In genomic region chr5:116340799-116341198, GRCh38 we compare ENCODE assay signal across 24 cellular contexts.
DNase-seq lines count a peak whose midpoint lies in the region; ATAC-seq, FAIRE-seq and TF ChIP-seq lines count a peak whose summit lies in the region.
"Had no signal": no experiment of that assay in that cellular context is flagged by ENCODE, and none has a peak within 500 bp of the region (broad histone marks: within the 10 kb centered on the region; RNA-seq: fewer than 3 reads in every experiment).

No MANE protein-coding gene starts in this region.

- no peak overlapping the region for H3K14ac ChIP-seq in trophoblast cell (ENCODE audit: low read length)

- H3K36me3 Mint-ChIP-seq in type B pancreatic cell, result peaks cover 5% of the 10 kb centered on the region

- no peak overlapping the region for H3K18ac ChIP-seq in trophoblast cell (ENCODE audit: low read length)

- no peaks in the 10 kb centered on the region for H3K79me2 ChIP-seq in trophoblast cell (ENCODE audit: control insufficient read depth, insufficient read depth, low read length, poor library complexity)

- H2AK5ac ChIP-seq in trophoblast cell (ENCODE audit: low read length), result no peak overlapping the region

- no peak overlapping the region for H4K8ac ChIP-seq in trophoblast cell (ENCODE audit: low read depth, low read length)

- no peaks in the 10 kb centered on the region for H3K79me1 ChIP-seq in trophoblast cell (ENCODE audit: low read length)

- no peak overlapping the region for H2BK5ac ChIP-seq in trophoblast cell (ENCODE audit: low read depth, low read length, poor library complexity)

- no peak for TF ChIP-seq POLR2A in GM12891 (IDR thresholded peaks at IDR 0.05; ENCODE audit: low read depth, low read length)

- H3K23ac ChIP-seq in trophoblast cell (ENCODE audit: low read length), result no peak overlapping the region

- H2BK120ac ChIP-seq in trophoblast cell (ENCODE audit: insufficient read depth, low read length, poor library complexity), result no peak overlapping the region

- H3K9me3 ChIP-seq in trophoblast cell (ENCODE audit: insufficient read depth, low read depth, low read length), result no peaks in the 10 kb centered on the region

- no peak overlapping the region for H4K12ac ChIP-seq in trophoblast cell (ENCODE audit: low read depth, low read length)

- no peaks in the 10 kb centered on the region for H3K27me3 Mint-ChIP-seq in type B pancreatic cell
- H3K27me3 Mint-ChIP-seq: activated B cell treated with CpG ODN at 0.5 μM for 24 hours had no signal

- no peak overlapping the region for H3K9ac ChIP-seq in trophoblast cell (ENCODE audit: low read length)
- H3K9ac ChIP-seq: BLaER1, neural progenitor cell had no signal

- WGBS in trophoblast cell (ENCODE audit: extremely low coverage, insufficient coverage, insufficient read length), result no CpG with 5 or more reads among the region's 2 CpGs

- peaks cover 9% of the 10 kb centered on the region for H3K9me3 Mint-ChIP-seq in type B pancreatic cell

- no peak overlapping the region for H3K27ac Mint-ChIP-seq in type B pancreatic cell
- H3K27ac Mint-ChIP-seq: activated B cell treated with CpG ODN at 0.5 μM for 24 hours; activated CD8-positive, alpha-beta T cell treated with anti-CD3 and anti-CD28 coated beads, Interleukin-2, amount 10 ng/mL, durations not matched to agents 7 days and 5 days; activated T-helper 1 cell treated with anti-CD3 and anti-CD28 coated beads, Interleukin-12 subunit alpha, Interleukin-12 subunit beta, Interleukin-2, Interleukin-4 antibody, amounts not matched to agents 30 ng/mL and 10 ng/mL and 1 ng/mL, durations not matched to agents 14 hours and 24 hours and 36 hours; neural progenitor cell; T-helper 1 cell treated with Interleukin-12 subunit alpha and Interleukin-12 subunit beta and Interleukin-4 antibody, amounts not matched to agents 30 μg/mL and 1 μg/mL, for 36 hours had no signal

- FAIRE-seq in GM12891 (lab: Jason Lieb, UNC) (no peak), GM19239 (lab: Jason Lieb, UNC) (peak; percentile 23)
- FAIRE-seq: A204.1, bronchial epithelial cell had no signal

- H4K91ac ChIP-seq in trophoblast cell (ENCODE audit: low read depth, low read length), result no peak overlapping the region

- H3K27ac ChIP-seq in trophoblast cell (ENCODE audit: low read depth, low read length), result no peak overlapping the region
- H3K27ac ChIP-seq: BLaER1, neural progenitor cell, transverse colon had no signal

- no peaks in the 10 kb centered on the region for H3K4me1 ChIP-seq in trophoblast cell (ENCODE audit: control insufficient read depth in 1 of 2, insufficient read depth in 2 of 2, low read length in 2 of 2)
- H3K4me1 ChIP-seq: transverse colon had no signal

- no peak overlapping the region for H2AFZ ChIP-seq in trophoblast cell (ENCODE audit: insufficient read depth, low read length, poor library complexity)
- H2AFZ ChIP-seq: neural progenitor cell had no signal

- no peak overlapping the region for H2BK12ac ChIP-seq in trophoblast cell (ENCODE audit: low read length)

- no peak overlapping the region for H3K4me3 Mint-ChIP-seq in type B pancreatic cell
- H3K4me3 Mint-ChIP-seq: activated B cell treated with CpG ODN at 0.5 μM for 24 hours; activated CD8-positive, alpha-beta T cell treated with anti-CD3 and anti-CD28 coated beads, Interleukin-2, amount 10 ng/mL, durations not matched to agents 7 days and 5 days; activated T-helper 1 cell treated with anti-CD3 and anti-CD28 coated beads, Interleukin-12 subunit alpha, Interleukin-12 subunit beta, Interleukin-2, Interleukin-4 antibody, amounts not matched to agents 30 ng/mL and 10 ng/mL and 1 ng/mL, durations not matched to agents 14 hours and 24 hours and 36 hours; neural progenitor cell; T-helper 1 cell treated with Interleukin-12 subunit alpha and Interleukin-12 subunit beta and Interleukin-4 antibody, amounts not matched to agents 30 μg/mL and 1 μg/mL, for 36 hours had no signal

- H3K4me2 ChIP-seq in trophoblast cell (ENCODE audit: low read length), result no peak overlapping the region
- H3K4me2 ChIP-seq: BLaER1, neural progenitor cell had no signal

- H3K4me1 Mint-ChIP-seq in type B pancreatic cell (ENCODE audit: unreplicated experiment), result no peaks in the 10 kb centered on the region
- H3K4me1 Mint-ChIP-seq: activated B cell treated with CpG ODN at 0.5 μM for 24 hours, neural progenitor cell had no signal

- no peak for TF ChIP-seq CTCF in type B pancreatic cell (conservative IDR thresholded peaks at IDR 0.05)

- no peaks in the 10 kb centered on the region for H3K36me3 ChIP-seq in trophoblast cell (ENCODE audit: control insufficient read depth in 1 of 2, insufficient read depth in 2 of 2, low read length in 2 of 2)
- H3K36me3 ChIP-seq: BLaER1, neural progenitor cell, transverse colon had no signal

- peak; percentile 54 for ATAC-seq in HG02571 (IDR thresholded peaks at IDR 0.05; ENCODE audit: unreplicated experiment)
- peak; percentile 77 for ATAC-seq in HG03342 (IDR thresholded peaks at IDR 0.05; ENCODE audit: unreplicated experiment)
- ATAC-seq: activated CD8-positive, alpha-beta T cell treated with anti-CD3 and anti-CD28 coated beads, Interleukin-2, amount 10 ng/mL, durations not matched to agents 7 days and 5 days had no signal

- DNase-seq in GM12891 (ENCODE audit: insufficient read length, low spot score) (no peak), GM19239 (ENCODE audit: insufficient read length, low spot score) (no peak), NCI-H128 (lab: John Stamatoyannopoulos, UW; ENCODE audit: unreplicated experiment) (no peak), NCI-H526 treated with DMSO at 0.1 percent for 48 hours (lab: John Stamatoyannopoulos, UW) (no peak), trophoblast cell (no peak), type B pancreatic cell (ENCODE audit: extremely low spot score, unreplicated experiment) (no peak)
- DNase-seq: activated B cell treated with CpG ODN at 0.5 μM for 24 hours; activated CD8-positive, alpha-beta T cell treated with anti-CD3 and anti-CD28 coated beads, Interleukin-2, amount 10 ng/mL, durations not matched to agents 7 days and 5 days; dermis blood vessel endothelial cell; GDM1; NCI-H1694; NCI-H446; SHP77 treated with DMSO at 0.1 percent for 48 hours; stimulated activated CD4-positive, alpha-beta T cell treated with anti-CD3 and anti-CD28 coated beads, Interleukin-12 subunit alpha, Interleukin-12 subunit beta, amount 100 ng/mL, for 4 hours; stimulated activated naive CD4-positive, alpha-beta T cell; transverse colon had no signal

- H3K4ac ChIP-seq in trophoblast cell (ENCODE audit: low read depth, low read length), result no peak overlapping the region

- no peak overlapping the region for H3K4me3 ChIP-seq in trophoblast cell (ENCODE audit: low read depth, low read length)
- H3K4me3 ChIP-seq: BLaER1, neural progenitor cell, transverse colon had no signal

- H3K27me3 ChIP-seq in trophoblast cell (ENCODE audit: insufficient read depth, low read length), result no peaks in the 10 kb centered on the region
- H3K27me3 ChIP-seq: BLaER1, neural progenitor cell, transverse colon had no signal

TF ChIP-seq in GM12891, 5 proteins besides CTCF, POLR2A, EP300 and RAD21:
- TF ChIP-seq PAX5 (IDR thresholded peaks at IDR 0.05; ENCODE audit: insufficient read depth, low read length, severe bottlenecking) (no peak), SPI1 (IDR thresholded peaks at IDR 0.05; ENCODE audit: low read depth, low read length) (0 out of 2 replicates have a peak, but pooled peaks have one; percentile 17)
